ENCODE assay signal across 1 cellular context in the genomic region with DNA sequence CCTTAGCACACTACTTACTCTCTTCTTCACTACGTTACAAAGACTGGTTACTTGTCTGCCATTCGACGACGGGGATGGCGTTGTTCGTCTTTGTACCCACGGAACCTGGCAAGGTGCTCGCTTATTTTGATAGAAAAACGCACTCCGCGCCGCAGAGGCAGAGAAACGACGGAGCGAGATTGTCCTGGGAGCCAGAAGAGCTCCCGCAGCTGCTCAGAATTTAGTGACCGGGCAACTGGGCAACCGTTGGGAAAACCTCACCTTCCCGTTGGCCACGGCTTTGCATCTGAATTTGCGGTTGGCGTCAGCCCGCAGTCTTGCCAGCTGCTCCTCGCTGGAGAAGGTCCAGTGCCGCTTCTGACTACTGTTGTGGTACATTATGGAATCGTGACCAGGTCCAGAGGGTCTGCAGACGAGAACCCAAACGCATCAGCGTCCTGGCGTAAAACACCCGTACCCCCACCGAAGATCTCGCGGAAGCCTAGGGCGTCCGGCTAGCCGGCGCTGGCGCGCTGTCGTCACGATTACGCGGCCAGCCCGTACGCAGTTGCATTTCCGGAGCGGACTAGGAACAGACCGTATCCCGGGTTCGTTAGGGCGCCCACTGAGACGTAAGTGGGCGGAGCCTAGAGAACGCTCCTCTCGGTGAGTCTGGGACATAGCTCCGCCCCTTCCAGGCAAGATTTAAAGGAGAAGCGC.
TF ChIP-seq lines count a peak whose summit lies in the region.

TSS of gene CCNH (minus strand) at position 514 of the 699 bp plus-strand sequence. CDS start at position 378, 136 bp downstream.

TF ChIP-seq in HEK293, 187 proteins besides CTCF, POLR2A, EP300 and RAD21 (continued from another document):
- TF ChIP-seq PRDM10 (tag by site-specific recombination; IDR thresholded peaks at IDR 0.05): no peak
- no peak for TF ChIP-seq ZNF488 (tag by site-specific recombination; IDR thresholded peaks at IDR 0.05)
- TF ChIP-seq ZNF768 (tag by site-specific recombination; IDR thresholded peaks at IDR 0.05): no peak
- TF ChIP-seq ZEB2 (tag by site-specific recombination; IDR thresholded peaks at IDR 0.05): peak; percentile 91
- TF ChIP-seq ELK4 (IDR thresholded peaks at IDR 0.05; ENCODE audit: borderline replicate concordance, low read depth, low read length): peak; percentile 55; the same call in 1 of the 2 replicates
- no peak for TF ChIP-seq MYNN (tag by site-specific recombination; IDR thresholded peaks at IDR 0.05; ENCODE audit: borderline replicate concordance)
- 0 out of 2 replicates have a peak, but pooled peaks have one; percentile 24 for TF ChIP-seq ZNF324 (tag by site-specific recombination; IDR thresholded peaks at IDR 0.05)
- peak; percentile 87; the same call in 1 of the 2 replicates for TF ChIP-seq ZNF610 (tag by site-specific recombination; IDR thresholded peaks at IDR 0.05; ENCODE audit: borderline replicate concordance)
- no peak for TF ChIP-seq ZNF221 (tag by site-specific recombination; IDR thresholded peaks at IDR 0.05; ENCODE audit: borderline replicate concordance)
- TF ChIP-seq SP3 (tag by site-specific recombination; IDR thresholded peaks at IDR 0.05): peak; percentile 79
- TF ChIP-seq, protein P1, sequence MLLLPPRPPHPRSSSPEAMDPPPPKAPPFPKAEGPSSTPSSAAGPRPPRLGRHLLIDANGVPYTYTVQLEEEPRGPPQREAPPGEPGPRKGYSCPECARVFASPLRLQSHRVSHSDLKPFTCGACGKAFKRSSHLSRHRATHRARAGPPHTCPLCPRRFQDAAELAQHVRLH (tag by site-specific recombination; IDR thresholded peaks at IDR 0.05): 0 out of 2 replicates have a peak, but pooled peaks have one; percentile 15
- TF ChIP-seq ZNF660 (tag by site-specific recombination; IDR thresholded peaks at IDR 0.05): 0 out of 2 replicates have a peak, but pooled peaks have one; percentile 25
- TF ChIP-seq ZNF239 (tag by site-specific recombination; IDR thresholded peaks at IDR 0.05): no peak
- no peak for TF ChIP-seq ZNF510 (tag by site-specific recombination; IDR thresholded peaks at IDR 0.05; ENCODE audit: insufficient replicate concordance)
- no peak for TF ChIP-seq ZNF670 (tag by site-specific recombination; IDR thresholded peaks at IDR 0.05; ENCODE audit: low read depth)
- no peak for TF ChIP-seq ZNF48 (tag by site-specific recombination; IDR thresholded peaks at IDR 0.05)
- TF ChIP-seq, protein P2, sequence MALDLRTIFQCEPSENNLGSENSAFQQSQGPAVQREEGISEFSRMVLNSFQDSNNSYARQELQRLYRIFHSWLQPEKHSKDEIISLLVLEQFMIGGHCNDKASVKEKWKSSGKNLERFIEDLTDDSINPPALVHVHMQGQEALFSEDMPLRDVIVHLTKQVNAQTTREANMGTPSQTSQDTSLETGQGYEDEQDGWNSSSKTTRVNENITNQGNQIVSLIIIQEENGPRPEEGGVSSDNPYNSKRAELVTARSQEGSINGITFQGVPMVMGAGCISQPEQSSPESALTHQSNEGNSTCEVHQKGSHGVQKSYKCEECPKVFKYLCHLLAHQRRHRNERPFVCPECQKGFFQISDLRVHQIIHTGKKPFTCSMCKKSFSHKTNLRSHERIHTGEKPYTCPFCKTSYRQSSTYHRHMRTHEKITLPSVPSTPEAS (tag by site-specific recombination; IDR thresholded peaks at IDR 0.05): no peak
- TF ChIP-seq, protein P3, sequence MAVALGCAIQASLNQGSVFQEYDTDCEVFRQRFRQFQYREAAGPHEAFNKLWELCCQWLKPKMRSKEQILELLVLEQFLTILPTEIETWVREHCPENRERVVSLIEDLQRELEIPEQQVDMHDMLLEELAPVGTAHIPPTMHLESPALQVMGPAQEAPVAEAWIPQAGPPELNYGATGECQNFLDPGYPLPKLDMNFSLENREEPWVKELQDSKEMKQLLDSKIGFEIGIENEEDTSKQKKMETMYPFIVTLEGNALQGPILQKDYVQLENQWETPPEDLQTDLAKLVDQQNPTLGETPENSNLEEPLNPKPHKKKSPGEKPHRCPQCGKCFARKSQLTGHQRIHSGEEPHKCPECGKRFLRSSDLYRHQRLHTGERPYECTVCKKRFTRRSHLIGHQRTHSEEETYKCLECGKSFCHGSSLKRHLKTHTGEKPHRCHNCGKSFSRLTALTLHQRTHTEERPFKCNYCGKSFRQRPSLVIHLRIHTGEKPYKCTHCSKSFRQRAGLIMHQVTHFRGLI (tag by site-specific recombination; IDR thresholded peaks at IDR 0.05): peak; percentile 56; the same call in 1 of the 2 replicates
- no peak for TF ChIP-seq SCRT1 (tag by site-specific recombination; IDR thresholded peaks at IDR 0.05; ENCODE audit: borderline replicate concordance)
